In the genomic region with DNA sequence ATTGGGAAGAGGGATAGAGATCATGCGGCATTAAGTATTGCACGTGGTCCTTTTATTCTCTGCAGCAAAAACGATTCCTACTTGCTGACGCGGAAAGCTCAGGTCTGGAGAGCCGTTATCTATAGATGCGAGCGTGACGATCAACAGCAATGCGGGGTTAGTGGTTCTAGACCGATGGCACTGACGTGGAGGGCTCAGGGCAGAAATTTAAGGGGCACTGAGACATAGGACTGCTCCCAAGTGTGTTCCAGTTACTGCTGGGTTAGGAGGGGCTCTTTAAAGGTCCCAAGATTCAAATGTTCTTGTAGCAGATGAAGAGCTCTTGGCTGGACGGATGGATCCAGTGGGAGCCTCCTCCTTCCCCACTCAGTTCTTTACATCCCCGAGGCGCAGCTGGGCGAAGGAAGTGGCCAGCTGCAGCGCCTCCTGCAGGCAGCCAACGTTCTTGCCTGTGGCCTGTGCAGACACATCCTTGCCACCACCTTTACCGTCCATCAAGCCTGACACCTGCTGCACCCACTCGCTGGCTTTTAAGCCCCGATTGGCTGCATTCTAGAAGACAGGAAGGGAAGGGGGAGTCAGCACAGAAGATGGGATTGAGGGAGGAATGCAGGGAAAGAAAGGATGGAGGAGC, we compare ENCODE assay signal across 8 cellular contexts. TPM values are rescaled to one million over a fixed set of nuclear protein-coding genes. Genes with fewer than 3 reads are reported as not detected.
A peak's percentile ranks its signal among the peaks of the same experiment; 100 is the strongest.
DNase-seq lines count a peak whose midpoint lies in the region; ATAC-seq and TF ChIP-seq lines count a peak whose summit lies in the region.

No MANE protein-coding gene starts in this region.

- intact Hi-C loops in activated B cell treated with CpG ODN at 0.5 μM for 24 hours (cut with micrococcal nuclease) (loop anchor here (2.0 to 10.0 kb wide), 2 partner anchors 14 to 88 kb away; no protein-coding TSS in a partner anchor), ascending aorta (cut with DNase I) (no loop called here)
- intact Hi-C loops in activated T-helper 2 cell treated with anti-CD3 and anti-CD28 coated beads, Interferon-gamma antibody, Interleukin-2, Interleukin-4, amounts not matched to agents 10 μg/mL and 5 μg/mL and 100 μg/mL, durations not matched to agents 14 hours and 24 hours and 36 hours (cut with micrococcal nuclease) = loop anchor here (5.0 kb wide), 1 partner anchor 95 kb away; the partner anchor contains the start of gene DDX19A

- no peaks in the 10 kb centered on the region for H3K27me3 ChIP-seq in BE2C
- no peaks in the 10 kb centered on the region for H3K27me3 ChIP-seq in GM23248 (replicated peaks; ENCODE audit: insufficient read depth)
- H3K27me3 ChIP-seq in ascending aorta = no peaks in the 10 kb centered on the region

- no peak overlapping the region for H2AFZ ChIP-seq in GM23248

- H3K9me2 ChIP-seq in GM23248 (ENCODE audit: insufficient read depth) = no peaks in the 10 kb centered on the region

- peaks cover 59% of the 10 kb centered on the region for H3K36me3 ChIP-seq in BE2C
- H3K36me3 ChIP-seq in GM23248 (ENCODE audit: low read depth) = peaks cover 37% of the 10 kb centered on the region
- peaks cover 51 to 56% of the 10 kb centered on the region in 2 donors for H3K36me3 ChIP-seq in ascending aorta

- DNase-seq in BE2C (peak; percentile 67), GM23248 (peak; percentile 52), activated B cell treated with CpG ODN at 0.5 μM for 24 hours (no peak), iPS-NIHi7 (ENCODE audit: extremely low spot score) (peak; percentile 62), glomerular visceral epithelial cell (ENCODE audit: extremely low spot score) (no peak), ascending aorta (ENCODE audit: low spot score in 2 of 2) (no peak)
- no peak for DNase-seq in activated T-helper 2 cell treated with anti-CD3 and anti-CD28 coated beads, Interferon-gamma antibody, Interleukin-2, Interleukin-4, amounts not matched to agents 10 μg/mL and 5 μg/mL and 100 μg/mL, durations not matched to agents 14 hours and 24 hours and 36 hours (ENCODE audit: low spot score)

- CTCF ChIA-PET in activated B cell treated with CpG ODN at 0.5 μM for 24 hours (lab: Charles Lee) = interaction anchor here (1.2 kb wide), 2 partner anchors 16 to 94 kb away, joined by 3 to 5 read pairs; no protein-coding TSS in a partner anchor

- H3K4me3 ChIP-seq in BE2C (ENCODE audit: low read depth, low read length) = no peak overlapping the region
- no peak overlapping the region for H3K4me3 ChIP-seq in GM23248
- H3K4me3 ChIP-seq in ascending aorta = no peak overlapping the region

- TF ChIP-seq CTCF in BE2C (IDR thresholded peaks at IDR 0.05; ENCODE audit: low read depth, low read length) (peak; percentile 71), activated B cell treated with CpG ODN at 0.5 μM for 24 hours (IDR thresholded peaks at IDR 0.05) (no peak), ascending aorta (IDR thresholded peaks at IDR 0.05) (peak in 1 of 3 experiments; percentile 33)

- H3K79me2 ChIP-seq in GM23248 (ENCODE audit: insufficient read depth) = peaks cover 39% of the 10 kb centered on the region

- ATAC-seq in activated B cell treated with CpG ODN at 0.5 μM for 24 hours (ENCODE audit: low read depth) = no peak
- ATAC-seq in HG03354 (IDR thresholded peaks at IDR 0.05; ENCODE audit: poor library complexity, severe bottlenecking, unreplicated experiment) = no peak

- peak overlapping the region; percentile 84; the same call in 1 of the 2 replicates for H3K27ac ChIP-seq in GM23248
- peak overlapping the region in 1 of 2 donors; percentile 2 for H3K27ac ChIP-seq in ascending aorta

- no peaks in the 10 kb centered on the region; the same call in 1 of the 2 replicates for H3K4me1 ChIP-seq in BE2C
- peaks cover 9% of the 10 kb centered on the region for H3K4me1 ChIP-seq in GM23248 (ENCODE audit: insufficient read depth)
- H3K4me1 ChIP-seq in ascending aorta = peaks cover 3 to 14% of the 10 kb centered on the region in 2 donors

- H3K36me3 Mint-ChIP-seq in activated B cell treated with CpG ODN at 0.5 μM for 24 hours (ENCODE audit: low read depth) = peaks cover 68% of the 10 kb centered on the region
- peaks cover 71% of the 10 kb centered on the region for H3K36me3 Mint-ChIP-seq in activated T-helper 2 cell treated with anti-CD3 and anti-CD28 coated beads, Interferon-gamma antibody, Interleukin-2, Interleukin-4, amounts not matched to agents 10 μg/mL and 5 μg/mL and 100 μg/mL, durations not matched to agents 14 hours and 24 hours and 36 hours (ENCODE audit: low read depth)

- H3K9me3 Mint-ChIP-seq in activated B cell treated with CpG ODN at 0.5 μM for 24 hours = no peaks in the 10 kb centered on the region
- H3K9me3 Mint-ChIP-seq in activated T-helper 2 cell treated with anti-CD3 and anti-CD28 coated beads, Interferon-gamma antibody, Interleukin-2, Interleukin-4, amounts not matched to agents 10 μg/mL and 5 μg/mL and 100 μg/mL, durations not matched to agents 14 hours and 24 hours and 36 hours = no peaks in the 10 kb centered on the region

- in situ Hi-C loops in GM23248 (cut with MboI) = no loop called here

- H3K9ac ChIP-seq in GM23248 = no peak overlapping the region

- WGBS in GM23248 (ENCODE audit: low coverage in 1 of 2, low lambda C conversion rate in 2 of 2, missing lambda C conversion rate in 2 of 2), 2 experiments = 80 to 82% methylated on average over 21 of the region's 21 CpGs

- no peaks in the 10 kb centered on the region for H3K9me3 ChIP-seq in BE2C
- no peaks in the 10 kb centered on the region for H3K9me3 ChIP-seq in GM23248 (ENCODE audit: low read depth)
- H3K9me3 ChIP-seq in ascending aorta = no peaks in the 10 kb centered on the region

- H3K4me3 Mint-ChIP-seq in activated B cell treated with CpG ODN at 0.5 μM for 24 hours = peak overlapping the region; percentile 89
- no peak overlapping the region for H3K4me3 Mint-ChIP-seq in activated T-helper 2 cell treated with anti-CD3 and anti-CD28 coated beads, Interferon-gamma antibody, Interleukin-2, Interleukin-4, amounts not matched to agents 10 μg/mL and 5 μg/mL and 100 μg/mL, durations not matched to agents 14 hours and 24 hours and 36 hours (ENCODE audit: low read depth)

- H4K20me1 ChIP-seq in GM23248 (ENCODE audit: insufficient read depth) = 0 out of 2 replicates have a peak, but pooled peaks cover 4% of the 10 kb centered on the region

- peak overlapping the region; percentile 94 for H3K27ac Mint-ChIP-seq in activated B cell treated with CpG ODN at 0.5 μM for 24 hours
- H3K27ac Mint-ChIP-seq in activated T-helper 2 cell treated with anti-CD3 and anti-CD28 coated beads, Interferon-gamma antibody, Interleukin-2, Interleukin-4, amounts not matched to agents 10 μg/mL and 5 μg/mL and 100 μg/mL, durations not matched to agents 14 hours and 24 hours and 36 hours = no peak overlapping the region

- peaks cover 24% of the 10 kb centered on the region for H3K4me1 Mint-ChIP-seq in activated B cell treated with CpG ODN at 0.5 μM for 24 hours
- peaks cover 11% of the 10 kb centered on the region for H3K4me1 Mint-ChIP-seq in activated T-helper 2 cell treated with anti-CD3 and anti-CD28 coated beads, Interferon-gamma antibody, Interleukin-2, Interleukin-4, amounts not matched to agents 10 μg/mL and 5 μg/mL and 100 μg/mL, durations not matched to agents 14 hours and 24 hours and 36 hours (ENCODE audit: low read depth)

- H3K27me3 Mint-ChIP-seq in activated B cell treated with CpG ODN at 0.5 μM for 24 hours = no peaks in the 10 kb centered on the region
- no peaks in the 10 kb centered on the region for H3K27me3 Mint-ChIP-seq in activated T-helper 2 cell treated with anti-CD3 and anti-CD28 coated beads, Interferon-gamma antibody, Interleukin-2, Interleukin-4, amounts not matched to agents 10 μg/mL and 5 μg/mL and 100 μg/mL, durations not matched to agents 14 hours and 24 hours and 36 hours (ENCODE audit: low read depth)

- H3K4me2 ChIP-seq in GM23248 (ENCODE audit: unreplicated experiment) = no peak overlapping the region

- peaks cover 51% of the 10 kb centered on the region for H3F3A ChIP-seq in GM23248 (ENCODE audit: insufficient read depth)

- POLR2A ChIA-PET in activated B cell treated with CpG ODN at 0.5 μM for 24 hours (lab: Charles Lee) = interaction anchor here (0.6 to 2.9 kb wide), 8 partner anchors 15 to 272 kb away, joined by 3 to 37 read pairs (median 5); partner anchors contain the start of genes AARS1, DDX19A and DDX19B

RNA-seq across cellular contexts. Expression of gene EXOSC6, which starts 0.7 kb away (rescaled TPM):
- polyA plus RNA-seq in BE2C (2012; ENCODE audit: insufficient read depth, insufficient read length, low read depth) = 17.9 TPM
- total RNA-seq in GM23248 (2014; rRNA removed; shearing (Covaris generic)) = 33.6 and 35.3 TPM in 2 replicates
- polyA plus RNA-seq in GM23248 (2016; fragmentation: Nextera tagmentation; extraction: Ambion mirVana) = 25.3 TPM in 2 replicates
- 30.5 and 32.0 TPM in 2 replicates for total RNA-seq in activated B cell treated with CpG ODN at 0.5 μM for 24 hours
- 32.0 and 32.6 TPM in 2 replicates for total RNA-seq in activated T-helper 2 cell treated with anti-CD3 and anti-CD28 coated beads, Interferon-gamma antibody, Interleukin-2, Interleukin-4, amounts not matched to agents 10 μg/mL and 5 μg/mL and 100 μg/mL, durations not matched to agents 14 hours and 24 hours and 36 hours
- 22.7 TPM for total RNA-seq in ascending aorta

RNA-seq across cellular contexts. Expression of gene AARS1, which starts 36.8 kb away (rescaled TPM):
- 148 TPM for polyA plus RNA-seq in BE2C (2012; ENCODE audit: insufficient read depth, insufficient read length, low read depth)
- total RNA-seq in GM23248 (2014; rRNA removed; shearing (Covaris generic)) = 160 and 179 TPM in 2 replicates
- 130 and 138 TPM in 2 replicates for polyA plus RNA-seq in GM23248 (2016; fragmentation: Nextera tagmentation; extraction: Ambion mirVana)
- total RNA-seq in activated B cell treated with CpG ODN at 0.5 μM for 24 hours (152 and 154 TPM in 2 replicates), ascending aorta (19.3 TPM)
- total RNA-seq in activated T-helper 2 cell treated with anti-CD3 and anti-CD28 coated beads, Interferon-gamma antibody, Interleukin-2, Interleukin-4, amounts not matched to agents 10 μg/mL and 5 μg/mL and 100 μg/mL, durations not matched to agents 14 hours and 24 hours and 36 hours = 103 and 106 TPM in 2 replicates

RNA-seq across cellular contexts. Expression of gene DDX19B, which starts 46.5 kb away (rescaled TPM):
- polyA plus RNA-seq in BE2C (2012; ENCODE audit: insufficient read depth, insufficient read length, low read depth) = 58.7 TPM
- 16.7 and 31.8 TPM in 2 replicates for total RNA-seq in GM23248 (2014; rRNA removed; shearing (Covaris generic))
- 33.0 and 33.2 TPM in 2 replicates for polyA plus RNA-seq in GM23248 (2016; fragmentation: Nextera tagmentation; extraction: Ambion mirVana)
- total RNA-seq in activated B cell treated with CpG ODN at 0.5 μM for 24 hours (33.7 and 42.2 TPM in 2 replicates), ascending aorta (24.2 TPM)
- 31.0 and 33.3 TPM in 2 replicates for total RNA-seq in activated T-helper 2 cell treated with anti-CD3 and anti-CD28 coated beads, Interferon-gamma antibody, Interleukin-2, Interleukin-4, amounts not matched to agents 10 μg/mL and 5 μg/mL and 100 μg/mL, durations not matched to agents 14 hours and 24 hours and 36 hours

Comparison
In these comparisons a context has a peak if more than half of its experiments do, and no peak if none do; other contexts are left out.
1. DNase-seq: peak in BE2C (single experiment), GM23248 (single experiment) and iPS-NIHi7 (single experiment); none in activated B cell treated with CpG ODN at 0.5 μM for 24 hours (single experiment), glomerular visceral epithelial cell (single experiment), activated T-helper 2 cell treated with anti-CD3 and anti-CD28 coated beads, Interferon-gamma antibody, Interleukin-2, Interleukin-4, amounts not matched to agents 10 μg/mL and 5 μg/mL and 100 μg/mL, durations not matched to agents 14 hours and 24 hours and 36 hours (single experiment) and ascending aorta (0 of 2).